Comparison of ENCODE assay signal across 8 cellular contexts in genomic region chr17:14068542-14069250, GRCh38. TPM values are rescaled to one million over a fixed set of nuclear protein-coding genes. Genes with fewer than 3 reads are reported as not detected.
DNase-seq lines count a peak whose midpoint lies in the region; ATAC-seq, FAIRE-seq and TF ChIP-seq lines count a peak whose summit lies in the region.

No MANE protein-coding gene starts in this region.

- peak overlapping the region; percentile 69 for H4K91ac ChIP-seq in mesenchymal stem cell (ENCODE audit: low read length)

- H3K36me3 ChIP-seq in ascending aorta, result peaks cover 0 to 3% of the 10 kb centered on the region in 2 donors
- no peaks in the 10 kb centered on the region for H3K36me3 ChIP-seq in mesenchymal stem cell (ENCODE audit: control insufficient read depth in 1 of 2, insufficient read depth in 2 of 2, low read depth in 1 of 2, low read length in 2 of 2)

- no peaks in the 10 kb centered on the region for H3K27me3 Mint-ChIP-seq in activated CD4-positive, alpha-beta T cell treated with anti-CD3 and anti-CD28 coated beads for 36 hours

- H3K4me1 ChIP-seq in ascending aorta, result peaks cover 0 to 15% of the 10 kb centered on the region in 2 donors
- peaks cover 2% of the 10 kb centered on the region for H3K4me1 ChIP-seq in mesenchymal stem cell (ENCODE audit: control insufficient read depth, insufficient read depth, low read depth, low read length)

- CTCF ChIA-PET in activated CD4-positive, alpha-beta T cell treated with anti-CD3 and anti-CD28 coated beads for 36 hours (lab: Charles Lee), result interaction anchor here (0.5 kb wide), 1 partner anchor 1115 kb away, joined by 4 read pairs; no protein-coding TSS in a partner anchor

- H2BK120ac ChIP-seq in mesenchymal stem cell (ENCODE audit: low read depth, low read length), result peak overlapping the region; percentile 54

- H3K4me1 Mint-ChIP-seq in activated CD4-positive, alpha-beta T cell treated with anti-CD3 and anti-CD28 coated beads for 36 hours, result peaks cover 52% of the 10 kb centered on the region

- FAIRE-seq in urothelium cell line (lab: Jason Lieb, UNC), result no peak

- peak overlapping the region; percentile 61 to 85 for H3K18ac ChIP-seq in mesenchymal stem cell (ENCODE audit: low read depth in 1 of 2, low read length in 2 of 2)

- no peak overlapping the region for H2BK12ac ChIP-seq in mesenchymal stem cell (ENCODE audit: low read length in 2 of 2)

- H3K23ac ChIP-seq in mesenchymal stem cell (ENCODE audit: low read length in 2 of 2), result no peak overlapping the region

- no peak overlapping the region for H3K14ac ChIP-seq in mesenchymal stem cell (ENCODE audit: low read length in 2 of 2)

- no peaks in the 10 kb centered on the region for H3K27me3 ChIP-seq in ascending aorta
- no peaks in the 10 kb centered on the region for H3K27me3 ChIP-seq in mesenchymal stem cell (ENCODE audit: control insufficient read depth in 1 of 2, insufficient read depth in 1 of 2, low read length in 2 of 2)

- peak overlapping the region; percentile 98 for H3K9ac ChIP-seq in mesenchymal stem cell (ENCODE audit: low read length)

- no peak for DNase-seq in activated CD4-positive, alpha-beta T cell treated with anti-CD3 and anti-CD28 coated beads for 36 hours
- no peak for DNase-seq in activated CD4-positive, alpha-beta T cell treated with anti-CD3 and anti-CD28 coated beads, Interleukin-2, amount 50 U/mL, for 1 hour
- no peak for DNase-seq in ascending aorta (ENCODE audit: low spot score in 2 of 2)
- DNase-seq in mesenchymal stem cell, result no peak
- no peak for DNase-seq in posterior cingulate gyrus
- no peak for DNase-seq in GM19238 (ENCODE audit: insufficient read length, low spot score)
- no peak for DNase-seq in urothelium cell line (ENCODE audit: low spot score)

- POLR2A ChIA-PET in activated CD4-positive, alpha-beta T cell treated with anti-CD3 and anti-CD28 coated beads for 36 hours (lab: Charles Lee), result no interaction called here

- WGBS in mesenchymal stem cell, result 28% methylated on average over 23 of the region's 25 CpGs

- peak overlapping the region; percentile 57 for H2BK15ac ChIP-seq in mesenchymal stem cell (ENCODE audit: low read depth, poor library complexity, severe bottlenecking)

- H3K79me1 ChIP-seq in mesenchymal stem cell (replicated peaks; ENCODE audit: low read length, poor library complexity, severe bottlenecking), result peaks cover 23% of the 10 kb centered on the region

- H3K4me2 ChIP-seq in mesenchymal stem cell (ENCODE audit: low read length, poor library complexity, severe bottlenecking), result peak overlapping the region; percentile 70

- H2AFZ ChIP-seq in mesenchymal stem cell (ENCODE audit: low read depth, low read length), result peak overlapping the region; percentile 93

- peaks cover 43% of the 10 kb centered on the region for H3K36me3 Mint-ChIP-seq in activated CD4-positive, alpha-beta T cell treated with anti-CD3 and anti-CD28 coated beads for 36 hours (ENCODE audit: low read depth)

- H3K27ac Mint-ChIP-seq in activated CD4-positive, alpha-beta T cell treated with anti-CD3 and anti-CD28 coated beads for 36 hours, result peak overlapping the region; percentile 94

- no peak overlapping the region for H2AK5ac ChIP-seq in mesenchymal stem cell (ENCODE audit: low read length, severe bottlenecking)

- H3K27ac ChIP-seq in ascending aorta (peak overlapping the region in 1 of 2 donors; percentile 71), mesenchymal stem cell (ENCODE audit: low read length, poor library complexity, severe bottlenecking) (peak overlapping the region; percentile 43)

- H3K4me3 Mint-ChIP-seq in activated CD4-positive, alpha-beta T cell treated with anti-CD3 and anti-CD28 coated beads for 36 hours, result peak overlapping the region; percentile 94

- peak overlapping the region in 1 of 2 experiments; percentile 95 for H3K4ac ChIP-seq in mesenchymal stem cell (ENCODE audit: low read depth in 1 of 2, low read length in 2 of 2)

- peak overlapping the region; percentile 90 to 92 for H3K4me3 ChIP-seq in ascending aorta
- H3K4me3 ChIP-seq in mesenchymal stem cell (ENCODE audit: insufficient read depth in 1 of 2, low read depth in 1 of 2, low read length in 2 of 2), result peak overlapping the region; percentile 99 to 100

- peak overlapping the region; percentile 67 for H4K8ac ChIP-seq in mesenchymal stem cell (ENCODE audit: low read length)

- no peaks in the 10 kb centered on the region for H3K9me3 Mint-ChIP-seq in activated CD4-positive, alpha-beta T cell treated with anti-CD3 and anti-CD28 coated beads for 36 hours (ENCODE audit: low read depth)

- intact Hi-C loops in activated CD4-positive, alpha-beta T cell treated with anti-CD3 and anti-CD28 coated beads for 36 hours (cut with DNase I, micrococcal nuclease), result loop anchor here (1.0 to 5.0 kb wide), 5 partner anchors 50 to 232 kb away; no protein-coding TSS in a partner anchor
- intact Hi-C loops in ascending aorta (cut with DNase I), result loop anchor here (10.0 kb wide), 4 partner anchors 54 to 1054 kb away; partner anchors contain the start of genes ELAC2 and HS3ST3B1
- intact Hi-C loops in posterior cingulate gyrus (cut with DNase I), result no loop called here

- ATAC-seq in activated CD4-positive, alpha-beta T cell treated with anti-CD3 and anti-CD28 coated beads for 36 hours, result no peak
- ATAC-seq in HG03280 (IDR thresholded peaks at IDR 0.05; ENCODE audit: unreplicated experiment), result peak; percentile 16

- H2BK5ac ChIP-seq in mesenchymal stem cell (ENCODE audit: low read depth, low read length, poor library complexity, severe bottlenecking), result no peak overlapping the region

- H3K9me3 ChIP-seq in ascending aorta, result no peaks in the 10 kb centered on the region
- H3K9me3 ChIP-seq in mesenchymal stem cell (ENCODE audit: control insufficient read depth, low read length), result no peaks in the 10 kb centered on the region

- TF ChIP-seq CTCF in ascending aorta (IDR thresholded peaks at IDR 0.05), result no peak

RNA-seq across cellular contexts. Expression of gene COX10, which starts 0.6 kb away (rescaled TPM):
- total RNA-seq in activated CD4-positive, alpha-beta T cell treated with anti-CD3 and anti-CD28 coated beads for 36 hours, result 10 to 100 TPM; 22.0 to 32.5 TPM
- 6.4 TPM for total RNA-seq in ascending aorta
- polyA plus RNA-seq in mesenchymal stem cell (2013, experiment 1 of 2), result 8.5 TPM
- 8.5 TPM for polyA plus RNA-seq in mesenchymal stem cell (2013, experiment 2 of 2)
